Comparison of ENCODE assay signal across 8 cellular contexts in the genomic region with DNA sequence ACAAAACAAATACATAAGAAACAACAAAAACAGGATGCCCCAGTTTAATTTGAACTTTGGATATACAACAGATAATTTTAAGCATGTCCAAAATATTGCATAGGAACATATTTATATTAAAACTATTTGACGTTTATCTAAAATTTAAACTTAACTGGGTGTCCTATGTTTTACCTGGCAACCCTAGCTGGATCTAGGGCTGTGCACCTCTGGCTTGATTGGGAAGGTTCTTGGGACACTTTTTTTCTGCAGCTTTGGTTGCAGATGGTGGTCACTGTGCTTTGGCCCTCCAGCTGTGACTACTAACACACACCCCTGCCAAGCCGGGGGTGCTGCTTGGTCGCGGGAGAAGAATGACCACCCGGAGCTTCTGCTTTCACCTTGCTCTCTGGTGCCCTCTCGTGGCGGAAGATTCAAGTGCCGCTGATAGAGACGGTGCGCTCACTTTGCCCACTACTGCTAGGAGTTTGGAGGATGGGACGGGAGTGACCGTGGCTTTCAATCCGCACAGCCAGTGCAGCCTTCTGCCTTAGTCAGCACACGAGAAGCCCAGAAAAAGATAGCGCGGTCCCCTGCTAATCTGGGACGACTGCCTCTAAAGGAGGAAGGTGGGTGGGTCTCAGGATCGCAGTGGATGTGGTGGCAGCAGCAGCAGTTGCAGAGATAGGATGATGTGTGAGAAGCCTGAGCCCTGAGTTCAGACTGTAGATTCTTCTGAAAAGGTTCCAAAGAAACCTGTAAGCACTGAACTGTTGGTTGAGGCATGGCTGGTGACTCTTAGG. TPM values are rescaled to one million over a fixed set of nuclear protein-coding genes. Genes with fewer than 3 reads are reported as not detected.
DNase-seq lines count a peak whose midpoint lies in the region; ATAC-seq and TF ChIP-seq lines count a peak whose summit lies in the region.

No MANE protein-coding gene starts in this region.

- ATAC-seq in GM21515 (IDR thresholded peaks at IDR 0.05; ENCODE audit: unreplicated experiment), result no peak

- TF ChIP-seq CTCF in liver (IDR thresholded peaks at IDR 0.05; ENCODE audit: low read depth, low read length, missing input control), result peak; percentile 77

- DNase-seq in AG20443 (ENCODE audit: low spot score), result peak; percentile 90
- peak; percentile 29 for DNase-seq in GOT3 (lab: John Stamatoyannopoulos, UW)
- DNase-seq in NCI-H446 (lab: John Stamatoyannopoulos, UW), result peak; percentile 55 to 58
- DNase-seq in activated CD4-positive, alpha-beta T cell treated with anti-CD3 and anti-CD28 coated beads, Interleukin-2, amount 50 U/mL, for 24 hours (ENCODE audit: low read depth in 1 of 2, low spot score in 1 of 2), result peak; percentile 56 to 57
- peak; percentile 78 for DNase-seq in dermis blood vessel endothelial cell
- peak; percentile 39 to 71 for DNase-seq in stimulated activated CD4-positive, alpha-beta T cell treated with anti-CD3 and anti-CD28 coated beads, Interleukin-4, amount 100 ng/mL, for 4 hours

- H3K27ac ChIP-seq in liver (ENCODE audit: low read depth in 1 of 2, low read length in 2 of 2), result no peak overlapping the region

- H3K9ac ChIP-seq in liver (ENCODE audit: low read depth in 1 of 2, low read length in 2 of 2), result no peak overlapping the region

- H3K36me3 ChIP-seq in liver (ENCODE audit: control insufficient read depth in 4 of 4, insufficient read depth in 3 of 4, low read depth in 1 of 4, low read length in 3 of 4), result no peaks in the 10 kb centered on the region

- TF ChIP-seq RAD21 in liver (IDR thresholded peaks at IDR 0.05), result peak; percentile 62 to 73

- 3% methylated on average over 18 of the region's 18 CpGs for WGBS in liver

- H3K4me3 ChIP-seq in liver (ENCODE audit: low read depth in 1 of 3, low read length in 3 of 3), result peak overlapping the region in 1 of 3 donors; percentile 24

- no peaks in the 10 kb centered on the region for H3K9me3 ChIP-seq in liver (ENCODE audit: control insufficient read depth in 4 of 4, low read length in 3 of 4)

- H3K4me1 ChIP-seq in liver (ENCODE audit: control insufficient read depth in 4 of 4, insufficient read depth in 4 of 4, low read length in 3 of 4), result peaks cover 0 to 5% (median 2%) of the 10 kb centered on the region in 4 donors

- peaks cover 0 to 3% (median 0%) of the 10 kb centered on the region in 4 donors for H3K27me3 ChIP-seq in liver (ENCODE audit: control insufficient read depth in 4 of 4, insufficient read depth in 4 of 4, low read length in 3 of 4)

TF ChIP-seq in liver, 16 proteins besides CTCF, POLR2A, EP300 and RAD21:
- TF ChIP-seq FOXA2 (IDR thresholded peaks at IDR 0.05), result no peak
- TF ChIP-seq, protein P1, sequence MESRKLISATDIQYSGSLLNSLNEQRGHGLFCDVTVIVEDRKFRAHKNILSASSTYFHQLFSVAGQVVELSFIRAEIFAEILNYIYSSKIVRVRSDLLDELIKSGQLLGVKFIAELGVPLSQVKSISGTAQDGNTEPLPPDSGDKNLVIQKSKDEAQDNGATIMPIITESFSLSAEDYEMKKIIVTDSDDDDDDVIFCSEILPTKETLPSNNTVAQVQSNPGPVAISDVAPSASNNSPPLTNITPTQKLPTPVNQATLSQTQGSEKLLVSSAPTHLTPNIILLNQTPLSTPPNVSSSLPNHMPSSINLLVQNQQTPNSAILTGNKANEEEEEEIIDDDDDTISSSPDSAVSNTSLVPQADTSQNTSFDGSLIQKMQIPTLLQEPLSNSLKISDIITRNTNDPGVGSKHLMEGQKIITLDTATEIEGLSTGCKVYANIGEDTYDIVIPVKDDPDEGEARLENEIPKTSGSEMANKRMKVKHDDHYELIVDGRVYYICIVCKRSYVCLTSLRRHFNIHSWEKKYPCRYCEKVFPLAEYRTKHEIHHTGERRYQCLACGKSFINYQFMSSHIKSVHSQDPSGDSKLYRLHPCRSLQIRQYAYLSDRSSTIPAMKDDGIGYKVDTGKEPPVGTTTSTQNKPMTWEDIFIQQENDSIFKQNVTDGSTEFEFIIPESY (IDR thresholded peaks at IDR 0.05), result no peak
- TF ChIP-seq JUND (IDR thresholded peaks at IDR 0.05), result no peak
- TF ChIP-seq TAF1 (conservative IDR thresholded peaks at IDR 0.05), result no peak
- no peak for TF ChIP-seq YY1 (IDR thresholded peaks at IDR 0.05)
- no peak for TF ChIP-seq FOXA1 (IDR thresholded peaks at IDR 0.05)
- no peak for TF ChIP-seq HNF4G (IDR thresholded peaks at IDR 0.05)
- TF ChIP-seq, protein P2, sequence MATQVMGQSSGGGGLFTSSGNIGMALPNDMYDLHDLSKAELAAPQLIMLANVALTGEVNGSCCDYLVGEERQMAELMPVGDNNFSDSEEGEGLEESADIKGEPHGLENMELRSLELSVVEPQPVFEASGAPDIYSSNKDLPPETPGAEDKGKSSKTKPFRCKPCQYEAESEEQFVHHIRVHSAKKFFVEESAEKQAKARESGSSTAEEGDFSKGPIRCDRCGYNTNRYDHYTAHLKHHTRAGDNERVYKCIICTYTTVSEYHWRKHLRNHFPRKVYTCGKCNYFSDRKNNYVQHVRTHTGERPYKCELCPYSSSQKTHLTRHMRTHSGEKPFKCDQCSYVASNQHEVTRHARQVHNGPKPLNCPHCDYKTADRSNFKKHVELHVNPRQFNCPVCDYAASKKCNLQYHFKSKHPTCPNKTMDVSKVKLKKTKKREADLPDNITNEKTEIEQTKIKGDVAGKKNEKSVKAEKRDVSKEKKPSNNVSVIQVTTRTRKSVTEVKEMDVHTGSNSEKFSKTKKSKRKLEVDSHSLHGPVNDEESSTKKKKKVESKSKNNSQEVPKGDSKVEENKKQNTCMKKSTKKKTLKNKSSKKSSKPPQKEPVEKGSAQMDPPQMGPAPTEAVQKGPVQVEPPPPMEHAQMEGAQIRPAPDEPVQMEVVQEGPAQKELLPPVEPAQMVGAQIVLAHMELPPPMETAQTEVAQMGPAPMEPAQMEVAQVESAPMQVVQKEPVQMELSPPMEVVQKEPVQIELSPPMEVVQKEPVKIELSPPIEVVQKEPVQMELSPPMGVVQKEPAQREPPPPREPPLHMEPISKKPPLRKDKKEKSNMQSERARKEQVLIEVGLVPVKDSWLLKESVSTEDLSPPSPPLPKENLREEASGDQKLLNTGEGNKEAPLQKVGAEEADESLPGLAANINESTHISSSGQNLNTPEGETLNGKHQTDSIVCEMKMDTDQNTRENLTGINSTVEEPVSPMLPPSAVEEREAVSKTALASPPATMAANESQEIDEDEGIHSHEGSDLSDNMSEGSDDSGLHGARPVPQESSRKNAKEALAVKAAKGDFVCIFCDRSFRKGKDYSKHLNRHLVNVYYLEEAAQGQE (IDR thresholded peaks at IDR 0.05), result no peak
- TF ChIP-seq RXRA (IDR thresholded peaks at IDR 0.05), result no peak
- TF ChIP-seq NR2F2 (IDR thresholded peaks at IDR 0.05), result no peak
- TF ChIP-seq EGR1 (IDR thresholded peaks at IDR 0.05; ENCODE audit: low read depth in 2 of 2), result no peak
- no peak for TF ChIP-seq GABPA (IDR thresholded peaks at IDR 0.05 in 1 of 2, conservative IDR thresholded peaks at IDR 0.05 in 1 of 2)

RNA-seq across cellular contexts. Expression of a gene that starts 6.7 kb away (rescaled TPM):
- total RNA-seq in dermis blood vessel endothelial cell, result not detected in 2 replicates
- not detected for total RNA-seq in liver
- not detected for polyA plus RNA-seq in liver

Comparison
In these comparisons a context has a peak if more than half of its experiments do, and no peak if none do; other contexts are left out.
1. DNase-seq: peak in every context shown above with its lines; median percentile 90 in AG20443; 78 in dermis blood vessel endothelial cell; 56 in NCI-H446; 56 in activated CD4-positive, alpha-beta T cell treated with anti-CD3 and anti-CD28 coated beads, Interleukin-2, amount 50 U/mL, for 24 hours; 55 in stimulated activated CD4-positive, alpha-beta T cell treated with anti-CD3 and anti-CD28 coated beads, Interleukin-4, amount 100 ng/mL, for 4 hours; 29 in GOT3.